In genomic region chr3:67334588-67334987, GRCh38 we compare ENCODE assay signal across 21 cellular contexts.
"Had no signal": no experiment of that assay in that cellular context is flagged by ENCODE, and none has a peak within 500 bp of the region (broad histone marks: within the 10 kb centered on the region; RNA-seq: fewer than 3 reads in every experiment).

No MANE protein-coding gene starts in this region.

- H3K36me3 Mint-ChIP-seq: immature natural killer cell had no signal

- H3K4me3 ChIP-seq: esophagus squamous epithelium, left ventricle myocardium inferior, lower lobe of right lung, right atrium auricular region, sigmoid colon, skin epidermis, tibial artery, upper lobe of left lung, vagina had no signal

- H3K27ac Mint-ChIP-seq: immature natural killer cell, memory B cell, mesothelial cell of epicardium, natural killer cell had no signal

- DNase-seq: effector memory CD4-positive, alpha-beta T cell; esophagus squamous epithelium; foreskin keratinocyte; immature natural killer cell; kidney; left cardiac atrium; left ventricle myocardium inferior; lower lobe of right lung; natural killer cell; sigmoid colon; stimulated activated CD4-positive, alpha-beta T cell treated with anti-CD3 and anti-CD28 coated beads, Interleukin-2, amount 100 ng/mL, for 24 hours; stimulated activated CD4-positive, alpha-beta T cell treated with anti-CD3 and anti-CD28 coated beads, Interleukin-4, amount 100 ng/mL, for 4 hours; stimulated activated naive CD4-positive, alpha-beta T cell treated with Interleukin-2 at 50 U/mL for 16 hours; tibial artery; upper lobe of left lung had no signal

- H3K4me3 Mint-ChIP-seq: immature natural killer cell, memory B cell, mesothelial cell of epicardium, natural killer cell, neural crest cell had no signal

- ATAC-seq: foreskin keratinocyte, left cardiac atrium, lower lobe of right lung, natural killer cell had no signal

- H3K4me1 Mint-ChIP-seq: immature natural killer cell, memory B cell, natural killer cell, neural crest cell had no signal
